Comparison of ENCODE assay signal across 28 cellular contexts in genomic region chr1:225321784-225322183, GRCh38.
"Had no signal": no experiment of that assay in that cellular context is flagged by ENCODE, and none has a peak within 500 bp of the region (broad histone marks: within the 10 kb centered on the region; RNA-seq: fewer than 3 reads in every experiment).

No MANE protein-coding gene starts in this region.

- H3K27ac Mint-ChIP-seq: stimulated activated effector memory CD8-positive, alpha-beta T cell treated with anti-CD3 and anti-CD28 coated beads, Interleukin-12 subunit alpha, Interleukin-12 subunit beta, amount 100 ng/mL, for 72 hours; stimulated activated memory B cell treated with anti-CD40 and anti-IgM and Interleukin-4, amounts not matched to agents 10 μg/mL and 1 μg/mL and 100 μg/mL, for 72 hours; stimulated activated naive B cell treated with anti-CD40 and anti-IgM and Interleukin-4, amounts not matched to agents 10 μg/mL and 1 μg/mL and 100 μg/mL, for 72 hours; stimulated activated naive CD8-positive, alpha-beta T cell treated with anti-CD3 and anti-CD28 coated beads, Interleukin-15, amount 100 ng/mL, for 72 hours; stimulated activated naive CD8-positive, alpha-beta T cell treated with anti-CD3 and anti-CD28 coated beads, Interleukin-15, Interleukin-2, amounts not matched to agents 100 ng/mL and 50 ng/mL, for 24 hours; type B pancreatic cell had no signal

- H3K4me3 Mint-ChIP-seq: stimulated activated effector memory CD8-positive, alpha-beta T cell treated with anti-CD3 and anti-CD28 coated beads, Interleukin-12 subunit alpha, Interleukin-12 subunit beta, amount 100 ng/mL, for 72 hours; stimulated activated memory B cell treated with anti-CD40 and anti-IgM and Interleukin-4, amounts not matched to agents 10 μg/mL and 1 μg/mL and 100 μg/mL, for 72 hours; stimulated activated naive B cell treated with anti-CD40 and anti-IgM and Interleukin-4, amounts not matched to agents 10 μg/mL and 1 μg/mL and 100 μg/mL, for 72 hours; stimulated activated naive CD8-positive, alpha-beta T cell treated with anti-CD3 and anti-CD28 coated beads, Interleukin-15, amount 100 ng/mL, for 72 hours; stimulated activated naive CD8-positive, alpha-beta T cell treated with anti-CD3 and anti-CD28 coated beads, Interleukin-15, Interleukin-2, amounts not matched to agents 100 ng/mL and 50 ng/mL, for 24 hours; type B pancreatic cell had no signal

- H3K4me1 Mint-ChIP-seq: stimulated activated effector memory CD8-positive, alpha-beta T cell treated with anti-CD3 and anti-CD28 coated beads, Interleukin-12 subunit alpha, Interleukin-12 subunit beta, amount 100 ng/mL, for 72 hours; stimulated activated memory B cell treated with anti-CD40 and anti-IgM and Interleukin-4, amounts not matched to agents 10 μg/mL and 1 μg/mL and 100 μg/mL, for 72 hours; stimulated activated naive CD8-positive, alpha-beta T cell treated with anti-CD3 and anti-CD28 coated beads, Interleukin-15, amount 100 ng/mL, for 72 hours had no signal

- H3K27me3 ChIP-seq: stomach, suprapubic skin, testis, thyroid gland, tibial artery, tibial nerve, transverse colon, upper lobe of left lung, upper lobe of right lung, uterus, vagina had no signal

- DNase-seq: stimulated activated CD4-positive, alpha-beta T cell treated with anti-CD3 and anti-CD28 coated beads, Interleukin-2, amount 100 ng/mL, for 48 hours; stimulated activated CD4-positive, alpha-beta T cell treated with anti-CD3 and anti-CD28 coated beads, Interleukin-4, amount 100 ng/mL, for 1 hour; stimulated activated CD4-positive, alpha-beta T cell treated with anti-CD3 and anti-CD28 coated beads, Interleukin-4, amount 100 ng/mL, for 24 hours; stimulated activated CD4-positive, alpha-beta T cell treated with anti-CD3 and anti-CD28 coated beads, Interleukin-4, amount 100 ng/mL, for 4 hours; stimulated activated CD8-positive, alpha-beta memory T cell treated with anti-CD3 and anti-CD28 coated beads, Interleukin-4, amount 100 ng/mL, for 48 hours; stimulated activated naive B cell treated with anti-CD40 and anti-IgM and Interleukin-4, amounts not matched to agents 10 μg/mL and 1 μg/mL and 100 μg/mL, for 72 hours; stimulated activated naive CD4-positive, alpha-beta T cell; stimulated activated naive CD4-positive, alpha-beta T cell treated with Interleukin-2 at 50 U/mL for 16 hours; stimulated activated naive CD8-positive, alpha-beta T cell treated with anti-CD3 and anti-CD28 coated beads, Interleukin-15, amount 100 ng/mL, for 72 hours; stimulated activated naive CD8-positive, alpha-beta T cell treated with anti-CD3 and anti-CD28 coated beads, Interleukin-15, Interleukin-2, amounts not matched to agents 100 U/mL and 50 U/mL, for 24 hours; stomach; substantia nigra; testis; thyroid gland; tibial artery; transverse colon; trophoblast cell; upper lobe of left lung; upper lobe of right lung; uterus had no signal

- H3K27me3 Mint-ChIP-seq: stimulated activated memory B cell treated with anti-CD40 and anti-IgM and Interleukin-4, amounts not matched to agents 10 μg/mL and 1 μg/mL and 100 μg/mL, for 72 hours; stimulated activated naive B cell treated with anti-CD40 and anti-IgM and Interleukin-4, amounts not matched to agents 10 μg/mL and 1 μg/mL and 100 μg/mL, for 72 hours; stimulated activated naive CD8-positive, alpha-beta T cell treated with anti-CD3 and anti-CD28 coated beads, Interleukin-15, amount 100 ng/mL, for 72 hours; stimulated activated naive CD8-positive, alpha-beta T cell treated with anti-CD3 and anti-CD28 coated beads, Interleukin-15, Interleukin-2, amounts not matched to agents 100 ng/mL and 50 ng/mL, for 24 hours; type B pancreatic cell had no signal

- H3K4me1 ChIP-seq: suprapubic skin, testis, thyroid gland, tibial artery, tibial nerve, upper lobe of right lung, uterus, vagina had no signal

- H3K36me3 ChIP-seq: stomach, suprapubic skin, thoracic aorta, thyroid gland, tibial artery, tibial nerve, transverse colon, upper lobe of left lung, upper lobe of right lung, uterus, vagina had no signal

- H3K9me3 ChIP-seq: stomach, suprapubic skin, testis, thoracic aorta, thyroid gland, tibial artery, tibial nerve, transverse colon, upper lobe of left lung, upper lobe of right lung, uterus, vagina had no signal

- H3K36me3 Mint-ChIP-seq: stimulated activated effector memory CD8-positive, alpha-beta T cell treated with anti-CD3 and anti-CD28 coated beads, Interleukin-12 subunit alpha, Interleukin-12 subunit beta, amount 100 ng/mL, for 72 hours; stimulated activated memory B cell treated with anti-CD40 and anti-IgM and Interleukin-4, amounts not matched to agents 10 μg/mL and 1 μg/mL and 100 μg/mL, for 72 hours; stimulated activated naive B cell treated with anti-CD40 and anti-IgM and Interleukin-4, amounts not matched to agents 10 μg/mL and 1 μg/mL and 100 μg/mL, for 72 hours; type B pancreatic cell had no signal

- H3K9me3 Mint-ChIP-seq: stimulated activated effector memory CD8-positive, alpha-beta T cell treated with anti-CD3 and anti-CD28 coated beads, Interleukin-12 subunit alpha, Interleukin-12 subunit beta, amount 100 ng/mL, for 72 hours; stimulated activated memory B cell treated with anti-CD40 and anti-IgM and Interleukin-4, amounts not matched to agents 10 μg/mL and 1 μg/mL and 100 μg/mL, for 72 hours; stimulated activated naive B cell treated with anti-CD40 and anti-IgM and Interleukin-4, amounts not matched to agents 10 μg/mL and 1 μg/mL and 100 μg/mL, for 72 hours; stimulated activated naive CD8-positive, alpha-beta T cell treated with anti-CD3 and anti-CD28 coated beads, Interleukin-15, amount 100 ng/mL, for 72 hours; stimulated activated naive CD8-positive, alpha-beta T cell treated with anti-CD3 and anti-CD28 coated beads, Interleukin-15, Interleukin-2, amounts not matched to agents 100 ng/mL and 50 ng/mL, for 24 hours; type B pancreatic cell had no signal

- H3K27ac ChIP-seq: stomach, suprapubic skin, testis, thoracic aorta, thyroid gland, tibial artery, tibial nerve, transverse colon, upper lobe of left lung, upper lobe of right lung, uterus, vagina had no signal

- ATAC-seq: stimulated activated effector memory CD8-positive, alpha-beta T cell treated with anti-CD3 and anti-CD28 coated beads, Interleukin-12 subunit alpha, Interleukin-12 subunit beta, amount 100 ng/mL, for 72 hours; stimulated activated memory B cell treated with anti-CD40 and anti-IgM and Interleukin-4, amounts not matched to agents 10 μg/mL and 1 μg/mL and 100 μg/mL, for 72 hours; stimulated activated naive B cell treated with anti-CD40 and anti-IgM and Interleukin-4, amounts not matched to agents 10 μg/mL and 1 μg/mL and 100 μg/mL, for 72 hours; stimulated activated naive CD8-positive, alpha-beta T cell treated with anti-CD3 and anti-CD28 coated beads, Interleukin-15, amount 100 ng/mL, for 72 hours; stimulated activated naive CD8-positive, alpha-beta T cell treated with anti-CD3 and anti-CD28 coated beads, Interleukin-15, Interleukin-2, amounts not matched to agents 100 U/mL and 50 U/mL, for 24 hours; upper lobe of right lung had no signal

- H3K4me3 ChIP-seq: stomach, suprapubic skin, testis, thoracic aorta, thyroid gland, tibial artery, tibial nerve, transverse colon, upper lobe of left lung, upper lobe of right lung, uterus, vagina had no signal
